Comparison of ENCODE assay signal across 11 cellular contexts in genomic region chr15:62163397-62163796, GRCh38. TPM values are rescaled to one million over a fixed set of nuclear protein-coding genes. Genes with fewer than 3 reads are reported as not detected.
DNase-seq lines count a peak whose midpoint lies in the region; ATAC-seq and TF ChIP-seq lines count a peak whose summit lies in the region.
"Had no signal": no experiment of that assay in that cellular context is flagged by ENCODE, and none has a peak within 500 bp of the region (broad histone marks: within the 10 kb centered on the region; RNA-seq: fewer than 3 reads in every experiment).

No MANE protein-coding gene starts in this region.

- H3K9me3 Mint-ChIP-seq in activated T-cell treated with anti-CD3 and anti-CD28 coated beads, Interleukin-2, amount 50 U/mL, for 24 hours, result peaks cover 7% of the 10 kb centered on the region
- no peaks in the 10 kb centered on the region for H3K9me3 Mint-ChIP-seq in activated naive CD8-positive, alpha-beta T cell (ENCODE audit: low read depth)
- H3K9me3 Mint-ChIP-seq in stimulated activated effector memory CD8-positive, alpha-beta T cell treated with anti-CD3 and anti-CD28 coated beads, Interleukin-12 subunit alpha, Interleukin-12 subunit beta, amount 100 ng/mL, for 72 hours, result peaks cover 4% of the 10 kb centered on the region
- H3K9me3 Mint-ChIP-seq in chondrocyte (ENCODE audit: low read depth), result peaks cover 11% of the 10 kb centered on the region

- no peak overlapping the region for H2AFZ ChIP-seq in neuronal stem cell (ENCODE audit: low read length)

- H3K18ac ChIP-seq in neuronal stem cell (ENCODE audit: low read length), result no peak overlapping the region

- no peak for DNase-seq in activated T-cell treated with anti-CD3 and anti-CD28 coated beads, Interleukin-2, amount 50 U/mL, for 24 hours
- no peak for DNase-seq in activated T-cell treated with anti-CD3 and anti-CD28 coated beads, Interleukin-2, amount 50 U/mL, for 48 hours
- no peak for DNase-seq in stimulated activated effector memory CD8-positive, alpha-beta T cell treated with anti-CD3 and anti-CD28 coated beads, Interleukin-12 subunit alpha, Interleukin-12 subunit beta, amount 100 ng/mL, for 72 hours (ENCODE audit: low spot score in 2 of 2)
- no peak for DNase-seq in neuronal stem cell (ENCODE audit: low spot score)
- DNase-seq in foreskin fibroblast, result no peak
- no peak for DNase-seq in chondrocyte (ENCODE audit: low spot score)
- DNase-seq: KG1, tibial artery had no signal

- no peak overlapping the region for H3K23ac ChIP-seq in neuronal stem cell (ENCODE audit: low read depth, low read length, poor library complexity)

- no peak overlapping the region for H2AK5ac ChIP-seq in neuronal stem cell (ENCODE audit: low read depth, low read length)

- ATAC-seq in stimulated activated effector memory CD8-positive, alpha-beta T cell treated with anti-CD3 and anti-CD28 coated beads, Interleukin-12 subunit alpha, Interleukin-12 subunit beta, amount 100 ng/mL, for 72 hours, result no peak

- H3K9me3 ChIP-seq in iPS-20b (ENCODE audit: insufficient read depth, low read depth, low read length) (no peaks in the 10 kb centered on the region), neuronal stem cell (replicated peaks in 1 of 2; ENCODE audit: control insufficient read depth in 2 of 2, insufficient read depth in 1 of 2, low read depth in 1 of 2, low read length in 2 of 2) (no peaks in the 10 kb centered on the region)
- H3K9me3 ChIP-seq: tibial artery had no signal

- H3K27ac ChIP-seq in iPS-20b (ENCODE audit: low read length) (no peak overlapping the region), neuronal stem cell (replicated peaks; ENCODE audit: low read length) (no peak overlapping the region)
- H3K27ac ChIP-seq: tibial artery had no signal

- peaks cover 2% of the 10 kb centered on the region for H3K79me1 ChIP-seq in neuronal stem cell (ENCODE audit: low read depth, low read length)

- WGBS in neuronal stem cell (ENCODE audit: extremely low coverage in 2 of 2, insufficient read length in 2 of 2, insufficient replicate concordance in 1 of 2), 2 donors, result no CpG with 5 or more reads among the region's 9 CpGs

- H3K36me3 ChIP-seq in iPS-20b (ENCODE audit: insufficient read depth, low read depth, low read length) (no peaks in the 10 kb centered on the region), neuronal stem cell (replicated peaks in 1 of 2; ENCODE audit: control insufficient read depth in 2 of 2, insufficient read depth in 2 of 2, low read length in 2 of 2) (no peaks in the 10 kb centered on the region)
- H3K36me3 ChIP-seq: tibial artery had no signal

- H4K91ac ChIP-seq in neuronal stem cell (ENCODE audit: low read depth, low read length, poor library complexity), result no peak overlapping the region

- H3K27ac Mint-ChIP-seq in activated T-cell treated with anti-CD3 and anti-CD28 coated beads, Interleukin-2, amount 50 U/mL, for 24 hours, result no peak overlapping the region
- H3K27ac Mint-ChIP-seq in activated naive CD8-positive, alpha-beta T cell, result no peak overlapping the region
- H3K27ac Mint-ChIP-seq in stimulated activated effector memory CD8-positive, alpha-beta T cell treated with anti-CD3 and anti-CD28 coated beads, Interleukin-12 subunit alpha, Interleukin-12 subunit beta, amount 100 ng/mL, for 72 hours, result no peak overlapping the region
- H3K27ac Mint-ChIP-seq in chondrocyte (ENCODE audit: unreplicated experiment), result no peak overlapping the region

- H3K14ac ChIP-seq in neuronal stem cell (ENCODE audit: low read length), result no peak overlapping the region

- no peak overlapping the region for H2BK12ac ChIP-seq in neuronal stem cell (ENCODE audit: low read length)

- peaks cover 20% of the 10 kb centered on the region for H3K4me1 Mint-ChIP-seq in activated T-cell treated with anti-CD3 and anti-CD28 coated beads, Interleukin-2, amount 50 U/mL, for 24 hours (ENCODE audit: low read depth)
- H3K4me1 Mint-ChIP-seq in activated naive CD8-positive, alpha-beta T cell (ENCODE audit: low read depth), result peaks cover 20% of the 10 kb centered on the region
- peaks cover 17% of the 10 kb centered on the region for H3K4me1 Mint-ChIP-seq in stimulated activated effector memory CD8-positive, alpha-beta T cell treated with anti-CD3 and anti-CD28 coated beads, Interleukin-12 subunit alpha, Interleukin-12 subunit beta, amount 100 ng/mL, for 72 hours
- peaks cover 16% of the 10 kb centered on the region for H3K4me1 Mint-ChIP-seq in chondrocyte (ENCODE audit: low read depth)

- TF ChIP-seq CTCF in foreskin fibroblast (IDR thresholded peaks at IDR 0.05; ENCODE audit: low read depth, low read length) (no peak), chondrocyte (IDR thresholded peaks at IDR 0.05) (no peak)

- H3K36me3 Mint-ChIP-seq in activated T-cell treated with anti-CD3 and anti-CD28 coated beads, Interleukin-2, amount 50 U/mL, for 24 hours (ENCODE audit: low read depth), result no peaks in the 10 kb centered on the region
- H3K36me3 Mint-ChIP-seq in activated naive CD8-positive, alpha-beta T cell, result no peaks in the 10 kb centered on the region
- no peaks in the 10 kb centered on the region for H3K36me3 Mint-ChIP-seq in stimulated activated effector memory CD8-positive, alpha-beta T cell treated with anti-CD3 and anti-CD28 coated beads, Interleukin-12 subunit alpha, Interleukin-12 subunit beta, amount 100 ng/mL, for 72 hours
- peaks cover 3% of the 10 kb centered on the region for H3K36me3 Mint-ChIP-seq in chondrocyte (ENCODE audit: low read depth)

- H3K4me3 ChIP-seq in iPS-20b (ENCODE audit: low read length), result peak overlapping the region; percentile 24; the same call in 1 of the 2 replicates
- H3K4me3 ChIP-seq in neuronal stem cell (ENCODE audit: low read length in 2 of 2), result no peak overlapping the region
- H3K4me3 ChIP-seq in foreskin fibroblast (ENCODE audit: low read depth in 1 of 2, low read length in 2 of 2), result no peak overlapping the region

- no peak overlapping the region for H2BK15ac ChIP-seq in neuronal stem cell (ENCODE audit: low read length)

- no peak overlapping the region for H2BK5ac ChIP-seq in neuronal stem cell (ENCODE audit: low read length)

- no peak overlapping the region for H3K9ac ChIP-seq in iPS-20b (ENCODE audit: low read depth, low read length)
- no peak overlapping the region for H3K9ac ChIP-seq in neuronal stem cell (ENCODE audit: low read depth, low read length, poor library complexity)

- H2BK120ac ChIP-seq in neuronal stem cell (ENCODE audit: low read depth, low read length), result no peak overlapping the region

- H3K4me2 ChIP-seq in neuronal stem cell (ENCODE audit: insufficient read depth, low read length, poor library complexity, severe bottlenecking), result no peak overlapping the region

- H3K27me3 ChIP-seq in iPS-20b (ENCODE audit: insufficient read depth, low read length) (peaks cover 73% of the 10 kb centered on the region), neuronal stem cell (ENCODE audit: control insufficient read depth in 3 of 3, insufficient read depth in 3 of 3, low read depth in 1 of 3, low read length in 3 of 3) (peaks cover 9 to 78% (median 41%) of the 10 kb centered on the region in 3 experiments)

- H4K8ac ChIP-seq in neuronal stem cell (ENCODE audit: low read depth, low read length), result no peak overlapping the region

- no peak overlapping the region for H3K4ac ChIP-seq in neuronal stem cell (ENCODE audit: low read length)

- H3K4me1 ChIP-seq in iPS-20b (ENCODE audit: insufficient read depth, low read length), result no peaks in the 10 kb centered on the region
- H3K4me1 ChIP-seq in neuronal stem cell (ENCODE audit: control insufficient read depth in 2 of 2, insufficient read depth in 1 of 2, low read depth in 1 of 2, low read length in 2 of 2), result peaks cover 1 to 4% of the 10 kb centered on the region in 2 donors

- peaks cover 85% of the 10 kb centered on the region for H3K27me3 Mint-ChIP-seq in activated T-cell treated with anti-CD3 and anti-CD28 coated beads, Interleukin-2, amount 50 U/mL, for 24 hours
- H3K27me3 Mint-ChIP-seq in activated naive CD8-positive, alpha-beta T cell, result peaks cover 46% of the 10 kb centered on the region
- peaks cover 55% of the 10 kb centered on the region for H3K27me3 Mint-ChIP-seq in chondrocyte (ENCODE audit: low read depth)

- H3K4me3 Mint-ChIP-seq in activated T-cell treated with anti-CD3 and anti-CD28 coated beads, Interleukin-2, amount 50 U/mL, for 24 hours, result peak overlapping the region; percentile 18
- peak overlapping the region; percentile 59 for H3K4me3 Mint-ChIP-seq in activated naive CD8-positive, alpha-beta T cell
- H3K4me3 Mint-ChIP-seq in stimulated activated effector memory CD8-positive, alpha-beta T cell treated with anti-CD3 and anti-CD28 coated beads, Interleukin-12 subunit alpha, Interleukin-12 subunit beta, amount 100 ng/mL, for 72 hours, result peak overlapping the region; percentile 16
- H3K4me3 Mint-ChIP-seq in chondrocyte (ENCODE audit: unreplicated experiment), result no peak overlapping the region

RNA-seq across cellular contexts. Expression of gene C2CD4B, which starts 1.7 kb away (rescaled TPM):
- 0.03 TPM for polyA plus RNA-seq in neuronal stem cell (2013, experiment 1 of 2)
- polyA plus RNA-seq in neuronal stem cell (2013, experiment 2 of 2), result 0.01 TPM
- total RNA-seq in chondrocyte, result 0.17 TPM in 1 of 3 replicates, not detected in the others
- total RNA-seq: Daoy had no signal
